In the genomic region with DNA sequence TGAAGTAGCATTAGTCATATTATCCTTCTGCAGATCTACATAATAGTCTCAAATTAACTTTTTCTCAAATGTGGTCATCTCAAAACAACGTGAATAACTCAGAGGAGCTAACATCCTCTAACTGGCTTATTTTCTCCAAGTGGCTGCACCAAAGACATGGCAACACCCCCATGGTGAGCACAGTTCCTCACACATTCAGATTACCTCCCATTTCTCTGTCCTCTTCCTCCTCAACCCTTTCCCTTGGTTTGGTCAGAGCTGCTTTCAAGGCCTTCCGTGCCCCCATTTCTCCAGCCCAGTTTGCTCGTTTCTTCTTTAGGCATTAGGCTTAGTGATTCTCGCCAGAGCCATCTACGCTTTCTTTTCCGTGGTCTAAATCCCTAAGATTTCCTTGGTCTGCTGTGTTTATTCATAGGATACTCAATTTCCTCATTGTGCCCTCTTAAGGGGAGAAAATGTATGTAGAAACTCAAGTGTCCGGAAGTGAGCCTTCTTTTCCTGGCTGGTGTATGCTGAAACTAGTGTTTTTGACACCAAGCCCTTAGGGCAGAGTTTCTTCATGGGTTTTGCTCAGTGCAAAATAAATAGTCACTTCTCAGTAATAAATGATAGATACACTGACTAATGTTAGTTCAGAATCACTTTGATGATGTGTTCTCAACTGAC, we compare ENCODE assay signal across 13 cellular contexts. TPM values are rescaled to one million over a fixed set of nuclear protein-coding genes. Genes with fewer than 3 reads are reported as not detected.
DNase-seq lines count a peak whose midpoint lies in the region; ATAC-seq and TF ChIP-seq lines count a peak whose summit lies in the region.
"Had no signal": no experiment of that assay in that cellular context is flagged by ENCODE, and none has a peak within 500 bp of the region (broad histone marks: within the 10 kb centered on the region; RNA-seq: fewer than 3 reads in every experiment).

No MANE protein-coding gene starts in this region.

- H3K4me2 ChIP-seq in GM23338 = 0 out of 2 replicates have a peak overlapping the region, but pooled peaks have one; percentile 9
- H3K4me2 ChIP-seq: KMS-11 had no signal

- CTCF ChIA-PET in RWPE1 (lab: Yijun Ruan, JAX) = interaction anchor here (0.8 kb wide), 1 partner anchor 142 kb away, joined by 3 read pairs; no protein-coding TSS in a partner anchor

- H3K4me3 ChIP-seq in GM23338 (no peak overlapping the region), retinal pigment epithelial cell (ENCODE audit: low read length) (peak overlapping the region; percentile 97)

- no peaks in the 10 kb centered on the region for H3K9me3 Mint-ChIP-seq in GM23338
- H3K9me3 Mint-ChIP-seq: activated CD4-positive, alpha-beta memory T cell treated with anti-CD3 and anti-CD28 coated beads, Interleukin-2, amount 10 ng/mL, durations not matched to agents 7 days and 5 days; effector memory CD8-positive, alpha-beta T cell had no signal

- 0 out of 2 replicates have a peak, but pooled peaks cover 3% of the 10 kb centered on the region for H3K79me2 ChIP-seq in GM23338 (replicated peaks; ENCODE audit: insufficient read depth)

- no peaks in the 10 kb centered on the region for H3K36me3 ChIP-seq in GM23338 (ENCODE audit: insufficient read depth)

- peaks cover 38% of the 10 kb centered on the region for H3K4me1 ChIP-seq in GM23338 (ENCODE audit: insufficient read depth)
- H3K4me1 ChIP-seq in foreskin keratinocyte = peaks cover 34% of the 10 kb centered on the region

- no peak overlapping the region for H2AFZ ChIP-seq in GM23338

- POLR2A ChIA-PET in RWPE1 (lab: Yijun Ruan, JAX; ENCODE audit: low non-redundant PET) = interaction anchor here (0.7 kb wide), 1 partner anchor 25 kb away, joined by 4 read pairs; no protein-coding TSS in a partner anchor

- DNase-seq in GM23338 (ENCODE audit: low spot score) (peak; percentile 33), RWPE1 (ENCODE audit: low spot score) (no peak), foreskin keratinocyte (peak; percentile 72 to 83), retinal pigment epithelial cell (ENCODE audit: low read depth) (no peak), T-helper 2 cell (no peak), cortex of kidney (lab: John Stamatoyannopoulos, UW) (no peak), globus pallidus (ENCODE audit: low spot score) (no peak)
- DNase-seq: activated CD4-positive, alpha-beta memory T cell treated with anti-CD3 and anti-CD28 coated beads, Interleukin-2, amount 10 ng/mL, durations not matched to agents 7 days and 5 days; DMS79; effector memory CD8-positive, alpha-beta T cell; stimulated activated CD4-positive, alpha-beta T cell treated with anti-CD3 and anti-CD28 coated beads, Interleukin-4, amount 100 ng/mL, for 4 hours had no signal

- H3K36me3 Mint-ChIP-seq in GM23338 (ENCODE audit: low read depth) = no peaks in the 10 kb centered on the region

- no peak; the same call in 2 of the 3 replicates for ATAC-seq in GM23338
- peak; percentile 28 for ATAC-seq in foreskin keratinocyte
- ATAC-seq in GM19452 (IDR thresholded peaks at IDR 0.05; ENCODE audit: unreplicated experiment) = no peak
- ATAC-seq: effector memory CD8-positive, alpha-beta T cell had no signal

- H3F3A ChIP-seq in GM23338 (replicated peaks; ENCODE audit: low read depth) = no peaks in the 10 kb centered on the region

- peaks cover 13% of the 10 kb centered on the region for H3K27me3 Mint-ChIP-seq in GM23338 (ENCODE audit: insufficient read depth, low read depth, poor library complexity)

- no peak for TF ChIP-seq CTCF in GM23338 (conservative IDR thresholded peaks at IDR 0.05; ENCODE audit: low read depth in 2 of 2)
- TF ChIP-seq CTCF in RWPE1 (conservative IDR thresholded peaks at IDR 0.05; ENCODE audit: low read depth) = no peak
- TF ChIP-seq CTCF in foreskin keratinocyte (conservative IDR thresholded peaks at IDR 0.05) = peak; percentile 31
- TF ChIP-seq CTCF in retinal pigment epithelial cell (conservative IDR thresholded peaks at IDR 0.05; ENCODE audit: low read depth, low read length) = no peak

- no peak overlapping the region for H3K27ac Mint-ChIP-seq in GM23338
- H3K27ac Mint-ChIP-seq: activated CD4-positive, alpha-beta memory T cell treated with anti-CD3 and anti-CD28 coated beads, Interleukin-2, amount 10 ng/mL, durations not matched to agents 7 days and 5 days; effector memory CD8-positive, alpha-beta T cell had no signal

- no peaks in the 10 kb centered on the region for H4K20me1 ChIP-seq in GM23338 (replicated peaks; ENCODE audit: insufficient read depth)

- no peak overlapping the region for H3K27ac ChIP-seq in GM23338 (ENCODE audit: low read depth)
- H3K27ac ChIP-seq in RWPE1 = peak overlapping the region; percentile 72; the same call in 1 of the 2 replicates
- H3K27ac ChIP-seq in foreskin keratinocyte = peak overlapping the region; percentile 98
- H3K27ac ChIP-seq: KMS-11 had no signal

- no peaks in the 10 kb centered on the region for H3K9me2 ChIP-seq in GM23338 (ENCODE audit: insufficient read depth)

- H3K4me1 Mint-ChIP-seq in GM23338 = peaks cover 27% of the 10 kb centered on the region

- no peak overlapping the region for H3K4me3 Mint-ChIP-seq in GM23338
- H3K4me3 Mint-ChIP-seq: activated CD4-positive, alpha-beta memory T cell treated with anti-CD3 and anti-CD28 coated beads, Interleukin-2, amount 10 ng/mL, durations not matched to agents 7 days and 5 days; effector memory CD8-positive, alpha-beta T cell had no signal

- peaks cover 30% of the 10 kb centered on the region for H3K27me3 ChIP-seq in GM23338 (ENCODE audit: insufficient read depth)
- no peaks in the 10 kb centered on the region for H3K27me3 ChIP-seq in foreskin keratinocyte

TF ChIP-seq in GM23338, 12 proteins besides CTCF, POLR2A, EP300 and RAD21 (continues in another document):
- TF ChIP-seq REST (IDR thresholded peaks at IDR 0.05; ENCODE audit: unreplicated experiment) (no peak), JUNB (IDR thresholded peaks at IDR 0.05; ENCODE audit: unreplicated experiment) (no peak), POLR2AphosphoS5 (IDR thresholded peaks at IDR 0.05; ENCODE audit: low read depth) (no peak)

RNA-seq across cellular contexts. Expression of gene MET, which starts 2.6 kb away (rescaled TPM):
- total RNA-seq in GM23338 (2014; rRNA removed; shearing (Covaris generic)) = 16.3 and 23.1 TPM in 2 replicates
- polyA plus RNA-seq in GM23338 (2016; fragmentation: Nextera tagmentation; extraction: Ambion mirVana) (3.8 and 4.8 TPM in 2 replicates), foreskin keratinocyte (26.7 and 30.7 TPM in 2 replicates)
- 147 and 157 TPM in 2 replicates for total RNA-seq in foreskin keratinocyte

Comparison
In these comparisons a context has a peak if more than half of its experiments do, and no peak if none do; other contexts are left out.
1. DNase-seq: peak in GM23338 (single experiment) and foreskin keratinocyte (2 of 2); none in RWPE1 (single experiment), retinal pigment epithelial cell (single experiment), T-helper 2 cell (0 of 5), cortex of kidney (single experiment) and globus pallidus (single experiment).